18 cellular contexts compared by ENCODE assay signal in genomic region chr11:86742436-86742805, GRCh38. TPM values are rescaled to one million over a fixed set of nuclear protein-coding genes. Genes with fewer than 3 reads are reported as not detected.
A peak's percentile ranks its signal among the peaks of the same experiment; 100 is the strongest.
DNase-seq lines count a peak whose midpoint lies in the region; ATAC-seq and TF ChIP-seq lines count a peak whose summit lies in the region.
"Had no signal": no experiment of that assay in that cellular context is flagged by ENCODE, and none has a peak within 500 bp of the region (broad histone marks: within the 10 kb centered on the region; RNA-seq: fewer than 3 reads in every experiment).

No MANE protein-coding gene starts in this region.

- DNase-seq in HT1080 (ENCODE audit: low read depth) (peak; percentile 52), left lung (no peak), mesenteric fat pad (ENCODE audit: low spot score) (no peak)
- DNase-seq in NK-92 treated with Interleukin-12 subunit alpha and Interleukin-12 subunit beta, amount 100 ng/mL, for 24 hours (lab: John Stamatoyannopoulos, UW): no peak
- DNase-seq: effector memory CD4-positive, alpha-beta T cell; heart left ventricle; left ventricle myocardium superior; NCI-H187; NCI-H526; SHP77 treated with DMSO at 0.1 percent for 48 hours; stimulated activated CD4-positive, alpha-beta T cell treated with anti-CD3 and anti-CD28 coated beads, Interleukin-2, amount 100 ng/mL, for 24 hours had no signal

- H3K27me3 ChIP-seq in left lung (no peaks in the 10 kb centered on the region), stomach smooth muscle (ENCODE audit: control insufficient read depth in 1 of 2, insufficient read depth in 2 of 2, low read length in 2 of 2) (no peaks in the 10 kb centered on the region)
- H3K27me3 ChIP-seq: heart left ventricle, pancreas had no signal

- H3K4me3 ChIP-seq in left lung (no peak overlapping the region), stomach smooth muscle (ENCODE audit: low read length in 2 of 2) (no peak overlapping the region)
- H3K4me3 ChIP-seq: heart left ventricle, pancreas had no signal

- ATAC-seq in left lung (no peak), GM18909 (IDR thresholded peaks at IDR 0.05; ENCODE audit: poor library complexity, unreplicated experiment) (no peak), HG03460 (IDR thresholded peaks at IDR 0.05; ENCODE audit: unreplicated experiment) (no peak)

- no peaks in the 10 kb centered on the region for H3K27me3 Mint-ChIP-seq in brain

- peaks cover 0 to 13% (median 0%) of the 10 kb centered on the region in 5 experiments for H3K9me3 Mint-ChIP-seq in brain
- H3K9me3 Mint-ChIP-seq: stimulated activated memory B cell treated with anti-CD40 and anti-IgM and Interleukin-4, amounts not matched to agents 10 μg/mL and 1 μg/mL and 100 μg/mL, for 72 hours had no signal

- no peak overlapping the region for H3K9ac ChIP-seq in stomach smooth muscle (ENCODE audit: low read length in 2 of 2)

- H3K36me3 ChIP-seq in left lung: no peaks in the 10 kb centered on the region
- H3K36me3 ChIP-seq in stomach smooth muscle (ENCODE audit: control insufficient read depth in 2 of 2, insufficient read depth in 2 of 2, low read length in 2 of 2): no peaks in the 10 kb centered on the region
- H3K36me3 ChIP-seq: heart left ventricle, pancreas had no signal

- intact Hi-C loops in left lung (cut with DNase I): no loop called here

- H3K27ac ChIP-seq in left lung: peak overlapping the region; percentile 89
- H3K27ac ChIP-seq in stomach smooth muscle (ENCODE audit: low read length): peak overlapping the region; percentile 92
- H3K27ac ChIP-seq: C4-2B had no signal

- TF ChIP-seq CTCF in brain (conservative IDR thresholded peaks at IDR 0.05) (no peak), left lung (IDR thresholded peaks at IDR 0.05) (no peak)

- H3K9me3 ChIP-seq in left lung: no peaks in the 10 kb centered on the region
- H3K9me3 ChIP-seq in stomach smooth muscle (ENCODE audit: control insufficient read depth in 2 of 2, low read length in 2 of 2): no peaks in the 10 kb centered on the region
- H3K9me3 ChIP-seq: heart left ventricle, pancreas had no signal

- H3K4me1 ChIP-seq in left lung (peaks cover 24 to 57% of the 10 kb centered on the region in 2 donors), stomach smooth muscle (ENCODE audit: control insufficient read depth, insufficient read depth, low read length) (peaks cover 42% of the 10 kb centered on the region)

- peak overlapping the region in 4 of 5 experiments; percentile 42 to 98 (median 92) for H3K27ac Mint-ChIP-seq in brain
- H3K27ac Mint-ChIP-seq: stimulated activated memory B cell treated with anti-CD40 and anti-IgM and Interleukin-4, amounts not matched to agents 10 μg/mL and 1 μg/mL and 100 μg/mL, for 72 hours had no signal

- H3K36me3 Mint-ChIP-seq in brain: no peaks in the 10 kb centered on the region
- H3K36me3 Mint-ChIP-seq: stimulated activated memory B cell treated with anti-CD40 and anti-IgM and Interleukin-4, amounts not matched to agents 10 μg/mL and 1 μg/mL and 100 μg/mL, for 72 hours had no signal

- peaks cover 60% of the 10 kb centered on the region for H3K4me1 Mint-ChIP-seq in brain
- H3K4me1 Mint-ChIP-seq: stimulated activated memory B cell treated with anti-CD40 and anti-IgM and Interleukin-4, amounts not matched to agents 10 μg/mL and 1 μg/mL and 100 μg/mL, for 72 hours had no signal

- no peak overlapping the region for H3K4me3 Mint-ChIP-seq in brain
- H3K4me3 Mint-ChIP-seq: stimulated activated memory B cell treated with anti-CD40 and anti-IgM and Interleukin-4, amounts not matched to agents 10 μg/mL and 1 μg/mL and 100 μg/mL, for 72 hours had no signal

RNA-seq across cellular contexts. Expression of gene PRSS23, which starts 57.9 kb away (rescaled TPM):
- total RNA-seq in HT1080 (2014; rRNA removed; shearing (Covaris generic)): 537 and 633 TPM in 2 replicates
- 229 and 233 TPM in 2 replicates for polyA plus RNA-seq in HT1080 (2015; cell fraction: cytosol; rRNA removed)
- 137 and 143 TPM in 2 replicates for polyA plus RNA-seq in HT1080 (2015; cell fraction: nucleus; rRNA removed)
- polyA plus RNA-seq in brain (ENCODE audit: insufficient read depth, low read depth, low replicate concordance): 16.3 TPM
- total RNA-seq in left lung: 100 to 1,000 TPM; 133 to 149 TPM
- 66.5 TPM for total RNA-seq in mesenteric fat pad
